9 cellular contexts compared by ENCODE assay signal in genomic region chr11:118623291-118623655, GRCh38. TPM values are rescaled to one million over a fixed set of nuclear protein-coding genes. Genes with fewer than 3 reads are reported as not detected.
DNase-seq lines count a peak whose midpoint lies in the region; ATAC-seq and TF ChIP-seq lines count a peak whose summit lies in the region.
"Had no signal": no experiment of that assay in that cellular context is flagged by ENCODE, and none has a peak within 500 bp of the region (broad histone marks: within the 10 kb centered on the region; RNA-seq: fewer than 3 reads in every experiment).

No MANE protein-coding gene starts in this region.

- CTCF ChIA-PET in RWPE1 (lab: Yijun Ruan, JAX): interaction anchor here (0.8 to 1.0 kb wide), 3 partner anchors 14 to 18 kb away, joined by 3 to 5 read pairs (median 4); partner anchors contain the start of gene PHLDB1
- CTCF ChIA-PET in HEK293T (lab: Yijun Ruan, JAX): interaction anchor here (2.9 kb wide), 1 partner anchor 36 kb away, joined by 15 read pairs; no protein-coding TSS in a partner anchor

- TF ChIP-seq CTCF in RWPE1 (conservative IDR thresholded peaks at IDR 0.05; ENCODE audit: low read depth) (no peak), heart left ventricle (IDR thresholded peaks at IDR 0.05) (no peak), tibial artery (IDR thresholded peaks at IDR 0.05) (no peak)

- H3K27ac ChIP-seq in RWPE1 (peak overlapping the region; percentile 99), heart left ventricle (peak overlapping the region in 11 of 12 donors; percentile 82 to 99 (median 93)), tibial artery (peak overlapping the region; percentile 87 to 93)

- H3K4me1 ChIP-seq in heart left ventricle (peaks cover 11 to 85% (median 66%) of the 10 kb centered on the region in 12 donors), tibial artery (peaks cover 5 to 65% (median 54%) of the 10 kb centered on the region in 4 donors)

- H3K36me3 ChIP-seq in heart left ventricle: peaks cover 0 to 65% (median 42%) of the 10 kb centered on the region in 9 donors
- H3K36me3 ChIP-seq in tibial artery: peaks cover 29 to 45% (median 37%) of the 10 kb centered on the region in 3 donors

- no peak for TF ChIP-seq POLR2A in heart left ventricle (IDR thresholded peaks at IDR 0.05)

- intact Hi-C loops in heart left ventricle (cut with DNase I): loop anchor here in 2 of 10 donors (5.0 kb wide), 2 partner anchors 34 to 51 kb away; partner anchors contain the start of gene ARCN1 (in 1 of the 2)
- intact Hi-C loops in tibial artery (cut with DNase I; ENCODE audit: low total_unique reads): no loop called here

- 19 to 42% (median 39%) methylated on average over 3 to 4 of the region's 4 CpGs for WGBS in heart left ventricle, 4 donors

- POLR2A ChIA-PET in RWPE1 (lab: Yijun Ruan, JAX; ENCODE audit: low non-redundant PET): interaction anchor here (1.0 to 1.8 kb wide), 2 partner anchors 10 to 12 kb away, joined by 3 to 7 read pairs; no protein-coding TSS in a partner anchor
- POLR2A ChIA-PET in HEK293T (lab: Yijun Ruan, JAX): interaction anchor here (2.7 to 3.4 kb wide), 3 partner anchors 9 to 15 kb away, joined by 15 to 31 read pairs (median 28); partner anchors contain the start of gene PHLDB1

- ATAC-seq in heart left ventricle (peak in 1 of 4 donors; percentile 0), GM18873 (IDR thresholded peaks at IDR 0.05; ENCODE audit: low FRiP score, unreplicated experiment) (no peak)

- no peaks in the 10 kb centered on the region for H3K27me3 ChIP-seq in heart left ventricle
- H3K27me3 ChIP-seq in tibial artery: no peaks in the 10 kb centered on the region

- H3K9me3 ChIP-seq in heart left ventricle (no peaks in the 10 kb centered on the region), tibial artery (no peaks in the 10 kb centered on the region)

- H3K4me3 ChIP-seq in heart left ventricle (peak overlapping the region in 1 of 12 donors; percentile 66), tibial artery (peak overlapping the region in 1 of 2 donors; percentile 62)

- DNase-seq in M059J (ENCODE audit: low read depth) (peak; percentile 75), RWPE1 (ENCODE audit: low spot score) (peak; percentile 94), heart left ventricle (peak in 4 of 5 donors; percentile 42 to 72 (median 61)), tibial artery (no peak), HEK293T (ENCODE audit: extremely low spot score) (no peak), RKO (ENCODE audit: low spot score) (no peak)
- no peak for DNase-seq in activated CD4-positive, alpha-beta T cell treated with anti-CD3 and anti-CD28 coated beads, Interleukin-2, amount 50 U/mL, for 4 hours
- DNase-seq: effector CD4-positive, alpha-beta T cell had no signal

TF ChIP-seq in HEK293T, 16 proteins besides CTCF, POLR2A, EP300 and RAD21:
- no peak for TF ChIP-seq SUZ12 (IDR thresholded peaks at IDR 0.05)
- no peak for TF ChIP-seq FOXK2 (IDR thresholded peaks at IDR 0.05)
- no peak for TF ChIP-seq L3MBTL2 (conservative IDR thresholded peaks at IDR 0.05)
- no peak for TF ChIP-seq LEF1 (IDR thresholded peaks at IDR 0.05; ENCODE audit: borderline replicate concordance)
- TF ChIP-seq SP1 (IDR thresholded peaks at IDR 0.05): no peak
- no peak for TF ChIP-seq PKNOX1 (IDR thresholded peaks at IDR 0.05)
- TF ChIP-seq ZNF384 (IDR thresholded peaks at IDR 0.05): no peak
- TF ChIP-seq FOXA1 (IDR thresholded peaks at IDR 0.05): no peak
- no peak for TF ChIP-seq ARNT (IDR thresholded peaks at IDR 0.05)
- no peak for TF ChIP-seq CTBP1 (IDR thresholded peaks at IDR 0.05; ENCODE audit: borderline replicate concordance)

RNA-seq across cellular contexts. Expression of gene PHLDB1, which starts 15.9 kb away (rescaled TPM):
- total RNA-seq in M059J (2014; rRNA removed; shearing (Covaris generic)): 66.8 and 76.7 TPM in 2 replicates
- total RNA-seq in heart left ventricle: 100 to 1,000 TPM in 7 of 9 donors, 10 to 100 TPM in 2; 86.0 to 124 (median 113) TPM
- polyA plus RNA-seq in heart left ventricle: 100 to 1,000 TPM; 104 to 129 TPM

RNA-seq across cellular contexts. Expression of gene ARCN1, which starts 51.1 kb away (rescaled TPM):
- total RNA-seq in M059J (2014; rRNA removed; shearing (Covaris generic)): 246 and 304 TPM in 2 replicates
- 100 to 1,000 TPM in 4 of 9 donors, 10 to 100 TPM in 5; 87.6 to 127 (median 99.6) TPM for total RNA-seq in heart left ventricle
- polyA plus RNA-seq in heart left ventricle: 100 to 1,000 TPM in 1 of 2 donors, 10 to 100 TPM in 1; 53.1 to 107 TPM

RNA-seq across cellular contexts. Expression of gene TREH, which starts 56.2 kb away (rescaled TPM):
- not detected in 2 replicates for total RNA-seq in M059J (2014; rRNA removed; shearing (Covaris generic))
- not detected for total RNA-seq in heart left ventricle
- polyA plus RNA-seq in heart left ventricle: 1 to 10 TPM in 1 of 2 donors, under 1 TPM in 1; 0.17 to 1.7 TPM

RNA-seq across cellular contexts. Expression of gene IFT46, which starts 57.5 kb away (rescaled TPM):
- total RNA-seq in M059J (2014; rRNA removed; shearing (Covaris generic)): 52.3 and 55.3 TPM in 2 replicates
- total RNA-seq in heart left ventricle: 10 to 100 TPM; 14.7 to 39.0 (median 21.7) TPM
- 10 to 100 TPM; 22.9 to 29.1 TPM for polyA plus RNA-seq in heart left ventricle

Comparison
In these comparisons a context has a peak if more than half of its experiments do, and no peak if none do; other contexts are left out.
1. DNase-seq: peak in M059J (single experiment), RWPE1 (single experiment) and heart left ventricle (4 of 5); none in tibial artery (0 of 2), HEK293T (single experiment), activated CD4-positive, alpha-beta T cell treated with anti-CD3 and anti-CD28 coated beads, Interleukin-2, amount 50 U/mL, for 4 hours (0 of 2) and RKO (single experiment).
2. Peak in every context shown above with its lines, with median percentiles within 50 percentile points of each other: H3K27ac ChIP-seq.